10 cellular contexts compared by ENCODE assay signal in the genomic region with DNA sequence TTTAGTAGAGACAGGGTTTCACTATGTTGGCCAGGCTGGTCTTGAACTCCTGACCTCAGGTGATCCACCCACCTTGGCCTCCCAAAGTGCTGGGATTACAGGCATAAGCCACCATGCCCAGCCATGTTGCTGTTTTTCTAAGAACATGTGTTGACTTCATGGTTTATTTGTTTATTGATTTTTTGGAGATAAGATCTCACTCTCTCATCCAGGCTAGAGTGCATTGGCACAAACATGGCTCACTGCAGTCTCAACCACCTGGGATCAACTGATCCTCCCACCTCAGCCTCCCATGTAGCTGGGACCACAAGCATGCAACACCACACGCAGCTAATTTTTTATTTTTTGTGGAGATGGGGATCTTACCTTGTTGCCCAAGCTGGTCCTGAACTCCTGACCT. TPM values are rescaled to one million over a fixed set of nuclear protein-coding genes. Genes with fewer than 3 reads are reported as not detected.
"Had no signal": no experiment of that assay in that cellular context is flagged by ENCODE, and none has a peak within 500 bp of the region (broad histone marks: within the 10 kb centered on the region; RNA-seq: fewer than 3 reads in every experiment).

No MANE protein-coding gene starts in this region.

RNA-seq across cellular contexts. Expression of a gene that starts 59.3 kb away (rescaled TPM):
- total RNA-seq: activated naive CD4-positive, alpha-beta T cell treated with anti-CD3 and anti-CD28 coated beads for 36 hours; activated naive CD4-positive, alpha-beta T cell treated with anti-CD3 and anti-CD28 coated beads, Interleukin-2, amount 50 U/mL, for 72 hours; activated naive CD8-positive, alpha-beta T cell treated with anti-CD3 and anti-CD28 coated beads for 36 hours; activated naive CD8-positive, alpha-beta T cell treated with anti-CD3 and anti-CD28 coated beads, Interleukin-2, amount 10 ng/mL, durations not matched to agents 7 days and 5 days; activated T-cell treated with anti-CD3 and anti-CD28 coated beads, Interleukin-2, amount 50 U/mL, for 4 hours; activated T-cell treated with anti-CD3 and anti-CD28 coated beads, Interleukin-2, amount 50 U/mL, for 72 hours; activated T-helper 1 cell treated with anti-CD3 and anti-CD28 coated beads, Interleukin-12 subunit alpha, Interleukin-12 subunit beta, Interleukin-2, Interleukin-4 antibody, amounts not matched to agents 30 ng/mL and 10 ng/mL and 1 ng/mL, durations not matched to agents 14 hours and 24 hours and 36 hours; activated T-helper 17 cell treated with anti-CD3 and anti-CD28 coated beads, Interleukin-2, amount 50 U/mL, for 72 hours; activated T-helper 2 cell treated with anti-CD3 and anti-CD28 coated beads, Interferon-gamma antibody, Interleukin-2, Interleukin-4, amounts not matched to agents 10 μg/mL and 5 μg/mL and 100 μg/mL, durations not matched to agents 14 hours and 24 hours and 36 hours; cardiac muscle cell had no signal
- polyA plus RNA-seq: cardiac muscle cell had no signal
